Comparison of ENCODE assay signal across 8 cellular contexts in genomic region chr20:10217517-10218410, GRCh38. TPM values are rescaled to one million over a fixed set of nuclear protein-coding genes. Genes with fewer than 3 reads are reported as not detected.
DNase-seq lines count a peak whose midpoint lies in the region; ATAC-seq and TF ChIP-seq lines count a peak whose summit lies in the region.

No MANE protein-coding gene starts in this region.

- DNase-seq in AG10803 (ENCODE audit: low read depth) (peak; percentile 67), epithelial cell of esophagus (ENCODE audit: low read depth) (peak; percentile 63), middle frontal gyrus (ENCODE audit: extremely low spot score, low spot score) (peak; percentile 69), thyroid gland (peak; percentile 41 to 74), lower leg skin (ENCODE audit: low spot score in 2 of 2) (no peak), NK-92 (lab: John Stamatoyannopoulos, UW; ENCODE audit: unreplicated experiment) (no peak)

- H3K27ac ChIP-seq in HUES48 (ENCODE audit: low read depth, low read length) (peak overlapping the region; percentile 21), thyroid gland (peak overlapping the region in 2 of 3 donors; percentile 55 to 72)

- TF ChIP-seq CTCF in AG10803 (conservative IDR thresholded peaks at IDR 0.05; ENCODE audit: low read length), result no peak
- no peak for TF ChIP-seq CTCF in epithelial cell of esophagus (IDR thresholded peaks at IDR 0.05; ENCODE audit: insufficient read depth, low read depth, low read length, missing control alignments)
- no peak for TF ChIP-seq CTCF in thyroid gland (IDR thresholded peaks at IDR 0.05)
- TF ChIP-seq CTCF in lower leg skin (IDR thresholded peaks at IDR 0.05), result no peak

- peak overlapping the region; percentile 52 for H3K9ac ChIP-seq in HUES48 (ENCODE audit: low read depth, low read length)

- peak overlapping the region; percentile 28 for H3K4me3 ChIP-seq in AG10803 (ENCODE audit: low read length)
- peak overlapping the region; percentile 68 for H3K4me3 ChIP-seq in HUES48 (ENCODE audit: low read depth, low read length)
- peak overlapping the region; percentile 6 for H3K4me3 ChIP-seq in epithelial cell of esophagus (ENCODE audit: low read length)
- peak overlapping the region in 2 of 3 donors; percentile 21 to 23 for H3K4me3 ChIP-seq in thyroid gland (replicated peaks in 1 of 3)
- no peak overlapping the region for H3K4me3 ChIP-seq in lower leg skin (ENCODE audit: low read depth, poor library complexity, severe bottlenecking)

- H3K9me3 ChIP-seq in HUES48 (ENCODE audit: control insufficient read depth, insufficient read depth, low read length) (no peaks in the 10 kb centered on the region), thyroid gland (no peaks in the 10 kb centered on the region)

- ATAC-seq in SK-N-SH treated with all-trans-retinoic acid at 6 μM for 48 hours, result peak; percentile 87

- H3K27me3 ChIP-seq in HUES48 (ENCODE audit: control insufficient read depth, insufficient read depth, low read length) (peaks cover 39% of the 10 kb centered on the region), thyroid gland (no peaks in the 10 kb centered on the region)

- peaks cover 11% of the 10 kb centered on the region for H3K4me1 ChIP-seq in HUES48 (ENCODE audit: control insufficient read depth, insufficient read depth, low read length)
- peaks cover 4 to 13% of the 10 kb centered on the region in 2 donors for H3K4me1 ChIP-seq in thyroid gland

- TF ChIP-seq POLR2A in thyroid gland (IDR thresholded peaks at IDR 0.05) (no peak), lower leg skin (IDR thresholded peaks at IDR 0.05) (no peak)

- H3K36me3 ChIP-seq in HUES48 (ENCODE audit: control insufficient read depth, insufficient read depth, low read length) (no peaks in the 10 kb centered on the region), thyroid gland (no peaks in the 10 kb centered on the region)

- 2 to 4% methylated on average over 36 to 56 of the region's 56 CpGs for WGBS in thyroid gland, 2 donors
- WGBS in lower leg skin, 2 donors, result 1% methylated on average over 56 of the region's 56 CpGs

- intact Hi-C loops in thyroid gland (cut with DNase I), result no loop called here
- intact Hi-C loops in lower leg skin (cut with DNase I; ENCODE audit: low total_unique reads), result no loop called here

TF ChIP-seq in SK-N-SH treated with all-trans-retinoic acid at 6 μM for 48 hours, 23 proteins besides CTCF, POLR2A, EP300 and RAD21 (continues in another document):
- TF ChIP-seq ZNF565 (CRISPR knock-in tag; conservative IDR thresholded peaks at IDR 0.05; ENCODE audit: low read depth) (no peak; the same call in 1 of the 2 replicates), ZFP30 (CRISPR knock-in tag; IDR thresholded peaks at IDR 0.05) (no peak), BACH2 (CRISPR knock-in tag; IDR thresholded peaks at IDR 0.05; ENCODE audit: borderline replicate concordance) (no peak), GLIS3 (CRISPR knock-in tag; IDR thresholded peaks at IDR 0.05) (no peak), CREB5 (CRISPR knock-in tag; IDR thresholded peaks at IDR 0.05; ENCODE audit: low read depth) (0 out of 2 replicates have a peak, but pooled peaks have one; percentile 26), TOX (CRISPR knock-in tag; IDR thresholded peaks at IDR 0.05; ENCODE audit: borderline replicate concordance) (peak; percentile 86), RARB (CRISPR knock-in tag; IDR thresholded peaks at IDR 0.05) (no peak; the same call in 1 of the 2 replicates), ZNF8 (CRISPR knock-in tag; IDR thresholded peaks at IDR 0.05) (no peak), ZNF70 (CRISPR knock-in tag; IDR thresholded peaks at IDR 0.05) (peak; percentile 65; the same call in 1 of the 2 replicates), ARNTL (CRISPR knock-in tag; IDR thresholded peaks at IDR 0.05; ENCODE audit: borderline replicate concordance, low read depth) (no peak), ZFP3 (CRISPR knock-in tag; IDR thresholded peaks at IDR 0.05) (peak; percentile 62; the same call in 1 of the 2 replicates), CSDC2 (CRISPR knock-in tag; IDR thresholded peaks at IDR 0.05) (no peak), TCF4 (CRISPR knock-in tag; IDR thresholded peaks at IDR 0.05; ENCODE audit: borderline replicate concordance) (peak; percentile 33; the same call in 1 of the 2 replicates), OSR1 (CRISPR knock-in tag; IDR thresholded peaks at IDR 0.05) (no peak), PPARA (CRISPR knock-in tag; IDR thresholded peaks at IDR 0.05; ENCODE audit: borderline replicate concordance) (no peak), ISL1 (CRISPR knock-in tag; IDR thresholded peaks at IDR 0.05) (no peak), ZC3H10 (CRISPR knock-in tag; IDR thresholded peaks at IDR 0.05) (peak; percentile 87), ESRRG (CRISPR knock-in tag; IDR thresholded peaks at IDR 0.05) (no peak), SNAI2 (CRISPR knock-in tag; IDR thresholded peaks at IDR 0.05) (no peak)
- TF ChIP-seq, protein P1, sequence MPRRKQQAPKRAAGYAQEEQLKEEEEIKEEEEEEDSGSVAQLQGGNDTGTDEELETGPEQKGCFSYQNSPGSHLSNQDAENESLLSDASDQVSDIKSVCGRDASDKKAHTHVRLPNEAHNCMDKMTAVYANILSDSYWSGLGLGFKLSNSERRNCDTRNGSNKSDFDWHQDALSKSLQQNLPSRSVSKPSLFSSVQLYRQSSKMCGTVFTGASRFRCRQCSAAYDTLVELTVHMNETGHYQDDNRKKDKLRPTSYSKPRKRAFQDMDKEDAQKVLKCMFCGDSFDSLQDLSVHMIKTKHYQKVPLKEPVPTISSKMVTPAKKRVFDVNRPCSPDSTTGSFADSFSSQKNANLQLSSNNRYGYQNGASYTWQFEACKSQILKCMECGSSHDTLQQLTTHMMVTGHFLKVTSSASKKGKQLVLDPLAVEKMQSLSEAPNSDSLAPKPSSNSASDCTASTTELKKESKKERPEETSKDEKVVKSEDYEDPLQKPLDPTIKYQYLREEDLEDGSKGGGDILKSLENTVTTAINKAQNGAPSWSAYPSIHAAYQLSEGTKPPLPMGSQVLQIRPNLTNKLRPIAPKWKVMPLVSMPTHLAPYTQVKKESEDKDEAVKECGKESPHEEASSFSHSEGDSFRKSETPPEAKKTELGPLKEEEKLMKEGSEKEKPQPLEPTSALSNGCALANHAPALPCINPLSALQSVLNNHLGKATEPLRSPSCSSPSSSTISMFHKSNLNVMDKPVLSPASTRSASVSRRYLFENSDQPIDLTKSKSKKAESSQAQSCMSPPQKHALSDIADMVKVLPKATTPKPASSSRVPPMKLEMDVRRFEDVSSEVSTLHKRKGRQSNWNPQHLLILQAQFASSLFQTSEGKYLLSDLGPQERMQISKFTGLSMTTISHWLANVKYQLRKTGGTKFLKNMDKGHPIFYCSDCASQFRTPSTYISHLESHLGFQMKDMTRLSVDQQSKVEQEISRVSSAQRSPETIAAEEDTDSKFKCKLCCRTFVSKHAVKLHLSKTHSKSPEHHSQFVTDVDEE (CRISPR knock-in tag; IDR thresholded peaks at IDR 0.05), result no peak
- TF ChIP-seq, protein P2, sequence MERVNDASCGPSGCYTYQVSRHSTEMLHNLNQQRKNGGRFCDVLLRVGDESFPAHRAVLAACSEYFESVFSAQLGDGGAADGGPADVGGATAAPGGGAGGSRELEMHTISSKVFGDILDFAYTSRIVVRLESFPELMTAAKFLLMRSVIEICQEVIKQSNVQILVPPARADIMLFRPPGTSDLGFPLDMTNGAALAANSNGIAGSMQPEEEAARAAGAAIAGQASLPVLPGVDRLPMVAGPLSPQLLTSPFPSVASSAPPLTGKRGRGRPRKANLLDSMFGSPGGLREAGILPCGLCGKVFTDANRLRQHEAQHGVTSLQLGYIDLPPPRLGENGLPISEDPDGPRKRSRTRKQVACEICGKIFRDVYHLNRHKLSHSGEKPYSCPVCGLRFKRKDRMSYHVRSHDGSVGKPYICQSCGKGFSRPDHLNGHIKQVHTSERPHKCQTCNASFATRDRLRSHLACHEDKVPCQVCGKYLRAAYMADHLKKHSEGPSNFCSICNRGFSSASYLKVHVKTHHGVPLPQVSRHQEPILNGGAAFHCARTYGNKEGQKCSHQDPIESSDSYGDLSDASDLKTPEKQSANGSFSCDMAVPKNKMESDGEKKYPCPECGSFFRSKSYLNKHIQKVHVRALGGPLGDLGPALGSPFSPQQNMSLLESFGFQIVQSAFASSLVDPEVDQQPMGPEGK (CRISPR knock-in tag; IDR thresholded peaks at IDR 0.05; ENCODE audit: borderline replicate concordance), result no peak
- TF ChIP-seq, protein P3, sequence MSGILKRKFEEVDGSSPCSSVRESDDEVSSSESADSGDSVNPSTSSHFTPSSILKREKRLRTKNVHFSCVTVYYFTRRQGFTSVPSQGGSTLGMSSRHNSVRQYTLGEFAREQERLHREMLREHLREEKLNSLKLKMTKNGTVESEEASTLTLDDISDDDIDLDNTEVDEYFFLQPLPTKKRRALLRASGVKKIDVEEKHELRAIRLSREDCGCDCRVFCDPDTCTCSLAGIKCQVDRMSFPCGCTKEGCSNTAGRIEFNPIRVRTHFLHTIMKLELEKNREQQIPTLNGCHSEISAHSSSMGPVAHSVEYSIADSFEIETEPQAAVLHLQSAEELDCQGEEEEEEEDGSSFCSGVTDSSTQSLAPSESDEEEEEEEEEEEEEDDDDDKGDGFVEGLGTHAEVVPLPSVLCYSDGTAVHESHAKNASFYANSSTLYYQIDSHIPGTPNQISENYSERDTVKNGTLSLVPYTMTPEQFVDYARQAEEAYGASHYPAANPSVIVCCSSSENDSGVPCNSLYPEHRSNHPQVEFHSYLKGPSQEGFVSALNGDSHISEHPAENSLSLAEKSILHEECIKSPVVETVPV (CRISPR knock-in tag; IDR thresholded peaks at IDR 0.05), result peak; percentile 37; the same call in 1 of the 2 replicates

RNA-seq across cellular contexts. Expression of gene SNAP25, which starts 0.9 kb away (rescaled TPM):
- 1 to 10 TPM in 1 of 4 donors, under 1 TPM in 2, not detected in 1; 0.54 to 1.1 (median 0.67) TPM for total RNA-seq in thyroid gland
- 1 to 10 TPM in 1 of 4 donors, under 1 TPM in 1, not detected in 2; 0.34 to 2.1 TPM for total RNA-seq in lower leg skin

Comparison
In these comparisons a context has a peak if more than half of its experiments do, and no peak if none do; other contexts are left out.
1. DNase-seq: peak in AG10803 (single experiment), epithelial cell of esophagus (single experiment), middle frontal gyrus (single experiment) and thyroid gland (2 of 2); none in lower leg skin (0 of 2) and NK-92 (single experiment).